Comparison of ENCODE assay signal across 9 cellular contexts in the genomic region with DNA sequence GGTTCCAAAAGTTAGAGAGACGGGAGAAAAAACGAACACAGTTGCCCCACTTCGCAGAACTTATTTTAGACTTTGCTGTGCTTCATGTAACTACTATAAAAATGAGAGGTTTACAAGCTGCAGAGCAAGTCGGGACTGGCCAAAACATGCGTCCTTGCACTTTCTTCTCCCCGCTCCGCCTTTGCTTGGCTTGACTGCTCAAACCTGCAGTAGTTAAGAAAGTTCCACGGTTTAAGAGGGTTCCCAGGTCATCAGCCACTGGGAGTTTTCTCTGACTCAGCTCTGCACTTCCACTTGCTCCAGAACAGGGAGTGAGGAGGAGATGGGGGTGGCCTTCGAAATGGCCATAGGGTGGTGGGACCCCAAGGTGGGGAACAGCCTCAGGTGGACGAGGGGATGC.
"Had no signal": no experiment of that assay in that cellular context is flagged by ENCODE, and none has a peak within 500 bp of the region (broad histone marks: within the 10 kb centered on the region; RNA-seq: fewer than 3 reads in every experiment).

No MANE protein-coding gene starts in this region.

- H3K9me3 ChIP-seq: lower lobe of right lung, right lobe of liver, transverse colon had no signal

- H3K27me3 ChIP-seq: right lobe of liver, transverse colon had no signal

- H3K36me3 ChIP-seq: right lobe of liver, transverse colon had no signal

- H3K4me3 ChIP-seq: lower lobe of right lung, right lobe of liver, transverse colon had no signal

- ATAC-seq: naive thymus-derived CD4-positive, alpha-beta T cell; right lobe of liver; stimulated activated naive CD8-positive, alpha-beta T cell treated with anti-CD3 and anti-CD28 coated beads, Interleukin-15, amount 100 ng/mL, for 72 hours had no signal

- H3K27ac ChIP-seq: lower lobe of right lung, right lobe of liver, transverse colon had no signal

- DNase-seq: activated T-cell treated with anti-CD3 and anti-CD28 coated beads, Interleukin-2, amount 50 U/mL, for 1 hour; amniotic stem cell; hippocampal formation; lower lobe of right lung; naive thymus-derived CD4-positive, alpha-beta T cell; stimulated activated CD4-positive, alpha-beta T cell treated with anti-CD3 and anti-CD28 coated beads, Interleukin-12 subunit alpha, Interleukin-12 subunit beta, amount 100 ng/mL, for 4 hours; stimulated activated naive CD8-positive, alpha-beta T cell treated with anti-CD3 and anti-CD28 coated beads, Interleukin-15, amount 100 ng/mL, for 72 hours; transverse colon had no signal

- H3K4me1 ChIP-seq: lower lobe of right lung, right lobe of liver, transverse colon had no signal
